Comparison of ENCODE assay signal across 31 cellular contexts in genomic region chr1:47940321-47940720, GRCh38. TPM values are rescaled to one million over a fixed set of nuclear protein-coding genes. Genes with fewer than 3 reads are reported as not detected.
A peak's percentile ranks its signal among the peaks of the same experiment; 100 is the strongest.
DNase-seq lines count a peak whose midpoint lies in the region; FAIRE-seq and TF ChIP-seq lines count a peak whose summit lies in the region.
"Had no signal": no experiment of that assay in that cellular context is flagged by ENCODE, and none has a peak within 500 bp of the region (broad histone marks: within the 10 kb centered on the region; RNA-seq: fewer than 3 reads in every experiment).

No MANE protein-coding gene starts in this region.

- H3K4me3 Mint-ChIP-seq in astrocyte (ENCODE audit: unreplicated experiment) = no peak overlapping the region
- H3K4me3 Mint-ChIP-seq: activated CD4-positive, alpha-beta memory T cell treated with anti-CD3 and anti-CD28 coated beads, Interleukin-2, amount 10 ng/mL, durations not matched to agents 7 days and 5 days; activated naive CD4-positive, alpha-beta T cell treated with anti-CD3 and anti-CD28 coated beads, Interleukin-2, amount 10 ng/mL, durations not matched to agents 7 days and 5 days; activated T-helper 17 cell treated with anti-CD3 and anti-CD28 coated beads, Interleukin-2, amount 50 U/mL, for 72 hours; CD4-positive, CD25-positive, alpha-beta regulatory T cell; mesothelial cell of epicardium; naive thymus-derived CD4-positive, alpha-beta T cell; stimulated activated effector memory CD8-positive, alpha-beta T cell treated with anti-CD3 and anti-CD28 coated beads, Interleukin-12 subunit alpha, Interleukin-12 subunit beta, amount 100 ng/mL, for 72 hours; T-helper 2 cell treated with Interferon-gamma antibody and Interleukin-4, amounts not matched to agents 5 μg/mL and 100 μg/mL, for 36 hours had no signal

- H3K9me3 Mint-ChIP-seq in astrocyte (ENCODE audit: unreplicated experiment) = no peaks in the 10 kb centered on the region
- H3K9me3 Mint-ChIP-seq: activated CD4-positive, alpha-beta memory T cell treated with anti-CD3 and anti-CD28 coated beads, Interleukin-2, amount 10 ng/mL, durations not matched to agents 7 days and 5 days; activated naive CD4-positive, alpha-beta T cell treated with anti-CD3 and anti-CD28 coated beads, Interleukin-2, amount 10 ng/mL, durations not matched to agents 7 days and 5 days; activated T-helper 17 cell treated with anti-CD3 and anti-CD28 coated beads, Interleukin-2, amount 50 U/mL, for 72 hours; mesothelial cell of epicardium; naive thymus-derived CD4-positive, alpha-beta T cell; stimulated activated effector memory CD8-positive, alpha-beta T cell treated with anti-CD3 and anti-CD28 coated beads, Interleukin-12 subunit alpha, Interleukin-12 subunit beta, amount 100 ng/mL, for 72 hours; T-helper 2 cell treated with Interferon-gamma antibody and Interleukin-4, amounts not matched to agents 5 μg/mL and 100 μg/mL, for 36 hours had no signal

- H3K4me1 ChIP-seq in astrocyte (ENCODE audit: insufficient read depth, low read length) (no peaks in the 10 kb centered on the region), tibial artery (peaks cover 6 to 71% (median 46%) of the 10 kb centered on the region in 4 donors)
- H3K4me1 ChIP-seq: adrenal gland, psoas muscle had no signal

- H3K27me3 ChIP-seq in astrocyte (ENCODE audit: insufficient read depth, low read length) = peaks cover 2% of the 10 kb centered on the region
- H3K27me3 ChIP-seq in tibial artery = no peaks in the 10 kb centered on the region
- H3K27me3 ChIP-seq: adrenal gland, colonic mucosa had no signal

- H3K27me3 Mint-ChIP-seq in astrocyte (ENCODE audit: low read depth, unreplicated experiment) = peaks cover 2% of the 10 kb centered on the region
- H3K27me3 Mint-ChIP-seq: CD4-positive, CD25-positive, alpha-beta regulatory T cell had no signal

- no peak overlapping the region for H3K9ac ChIP-seq in astrocyte (ENCODE audit: low read length)

- no peak for TF ChIP-seq CTCF in astrocyte (IDR thresholded peaks at IDR 0.05; ENCODE audit: insufficient read depth, low read depth, low read length)
- no peak for TF ChIP-seq CTCF in tibial artery (IDR thresholded peaks at IDR 0.05)

- H3K4me1 Mint-ChIP-seq in astrocyte (ENCODE audit: low read depth, unreplicated experiment) = peaks cover 41% of the 10 kb centered on the region
- H3K4me1 Mint-ChIP-seq: activated CD4-positive, alpha-beta memory T cell treated with anti-CD3 and anti-CD28 coated beads, Interleukin-2, amount 10 ng/mL, durations not matched to agents 7 days and 5 days; activated naive CD4-positive, alpha-beta T cell treated with anti-CD3 and anti-CD28 coated beads, Interleukin-2, amount 10 ng/mL, durations not matched to agents 7 days and 5 days; activated T-helper 17 cell treated with anti-CD3 and anti-CD28 coated beads, Interleukin-2, amount 50 U/mL, for 72 hours; CD4-positive, CD25-positive, alpha-beta regulatory T cell; naive thymus-derived CD4-positive, alpha-beta T cell; stimulated activated effector memory CD8-positive, alpha-beta T cell treated with anti-CD3 and anti-CD28 coated beads, Interleukin-12 subunit alpha, Interleukin-12 subunit beta, amount 100 ng/mL, for 72 hours had no signal

- no peak overlapping the region for H3K4me2 ChIP-seq in astrocyte (ENCODE audit: low read length)
- H3K4me2 ChIP-seq: PC-9 had no signal

- H3K9me3 ChIP-seq in astrocyte (ENCODE audit: insufficient read depth, low read depth, low read length) (no peaks in the 10 kb centered on the region), tibial artery (no peaks in the 10 kb centered on the region)
- H3K9me3 ChIP-seq: adrenal gland, colonic mucosa, psoas muscle had no signal

- no peaks in the 10 kb centered on the region for H3K79me2 ChIP-seq in astrocyte (ENCODE audit: insufficient read depth, low read length)

- H3K27ac ChIP-seq in astrocyte (ENCODE audit: low read depth, low read length) (no peak overlapping the region), tibial artery (peak overlapping the region; percentile 43 to 54)
- H3K27ac ChIP-seq: colonic mucosa, PC-9, psoas muscle had no signal

- H3K27ac Mint-ChIP-seq in astrocyte (ENCODE audit: unreplicated experiment) = peak overlapping the region; percentile 79
- H3K27ac Mint-ChIP-seq: activated CD4-positive, alpha-beta memory T cell treated with anti-CD3 and anti-CD28 coated beads, Interleukin-2, amount 10 ng/mL, durations not matched to agents 7 days and 5 days; activated naive CD4-positive, alpha-beta T cell treated with anti-CD3 and anti-CD28 coated beads, Interleukin-2, amount 10 ng/mL, durations not matched to agents 7 days and 5 days; activated T-helper 17 cell treated with anti-CD3 and anti-CD28 coated beads, Interleukin-2, amount 50 U/mL, for 72 hours; CD4-positive, CD25-positive, alpha-beta regulatory T cell; mesothelial cell of epicardium; naive thymus-derived CD4-positive, alpha-beta T cell; stimulated activated effector memory CD8-positive, alpha-beta T cell treated with anti-CD3 and anti-CD28 coated beads, Interleukin-12 subunit alpha, Interleukin-12 subunit beta, amount 100 ng/mL, for 72 hours; T-helper 2 cell treated with Interferon-gamma antibody and Interleukin-4, amounts not matched to agents 5 μg/mL and 100 μg/mL, for 36 hours had no signal

- no peak overlapping the region for H3K4me3 ChIP-seq in astrocyte (ENCODE audit: insufficient read depth, low read depth, low read length)
- no peak overlapping the region for H3K4me3 ChIP-seq in tibial artery
- H3K4me3 ChIP-seq: adrenal gland, colonic mucosa, PC-9, psoas muscle had no signal

- H2AFZ ChIP-seq in astrocyte (ENCODE audit: low read depth, low read length) = no peak overlapping the region
- H2AFZ ChIP-seq: PC-9 had no signal

- intact Hi-C loops in tibial artery (cut with DNase I; ENCODE audit: low total_unique reads) = no loop called here

- no peaks in the 10 kb centered on the region for H4K20me1 ChIP-seq in astrocyte (ENCODE audit: insufficient read depth, low read length)

- no peaks in the 10 kb centered on the region for H3K36me3 ChIP-seq in astrocyte (ENCODE audit: insufficient read depth, low read length)
- H3K36me3 ChIP-seq in tibial artery = no peaks in the 10 kb centered on the region
- H3K36me3 ChIP-seq: adrenal gland, colonic mucosa had no signal

- peak; percentile 11 for DNase-seq in EH (ENCODE audit: low read depth)
- DNase-seq in astrocyte (ENCODE audit: low read depth) = no peak
- DNase-seq in kidney tubule cell (ENCODE audit: low spot score) = peak; percentile 65
- DNase-seq in tibial artery = no peak
- no peak for DNase-seq in SKM-1 treated with dmso at 0.1 percent for 144 hours (lab: John Stamatoyannopoulos, UW; ENCODE audit: unreplicated experiment)
- no peak for DNase-seq in NK-92 (lab: John Stamatoyannopoulos, UW; ENCODE audit: unreplicated experiment)
- no peak for DNase-seq in NOMO-1 (lab: John Stamatoyannopoulos, UW; ENCODE audit: unreplicated experiment in 2 of 2)
- DNase-seq: activated CD4-positive, alpha-beta memory T cell treated with anti-CD3 and anti-CD28 coated beads, Interleukin-2, amount 10 ng/mL, durations not matched to agents 7 days and 5 days; activated naive CD4-positive, alpha-beta T cell treated with anti-CD3 and anti-CD28 coated beads, Interleukin-2, amount 10 ng/mL, durations not matched to agents 7 days and 5 days; CD4-positive, CD25-positive, alpha-beta regulatory T cell; colonic mucosa; effector memory CD4-positive, alpha-beta T cell; erythroblast; KBM-7; left ventricle myocardium superior; naive thymus-derived CD4-positive, alpha-beta T cell; NCI-H1930; NCI-H524; PC-9; psoas muscle; SIG-M5; trophoblast cell had no signal

- no peaks in the 10 kb centered on the region for H3K36me3 Mint-ChIP-seq in astrocyte (ENCODE audit: low read depth, unreplicated experiment)
- H3K36me3 Mint-ChIP-seq: activated naive CD4-positive, alpha-beta T cell treated with anti-CD3 and anti-CD28 coated beads, Interleukin-2, amount 10 ng/mL, durations not matched to agents 7 days and 5 days; CD4-positive, CD25-positive, alpha-beta regulatory T cell; mesothelial cell of epicardium; stimulated activated effector memory CD8-positive, alpha-beta T cell treated with anti-CD3 and anti-CD28 coated beads, Interleukin-12 subunit alpha, Interleukin-12 subunit beta, amount 100 ng/mL, for 72 hours had no signal

- no peak for FAIRE-seq in astrocyte (lab: Jason Lieb, UNC)
- FAIRE-seq: D721Med, H1, HTR-8/SVneo had no signal

RNA-seq across cellular contexts. Expression of gene TRABD2B, which starts 56.9 kb away (rescaled TPM):
- total RNA-seq in astrocyte = 0.89 and 1.8 TPM in 2 replicates
- total RNA-seq: activated CD4-positive, alpha-beta memory T cell treated with anti-CD3 and anti-CD28 coated beads, Interleukin-2, amount 10 ng/mL, durations not matched to agents 7 days and 5 days; activated T-helper 17 cell treated with anti-CD3 and anti-CD28 coated beads, Interleukin-2, amount 50 U/mL, for 72 hours; CD4-positive, CD25-positive, alpha-beta regulatory T cell; Daoy; naive thymus-derived CD4-positive, alpha-beta T cell; PC-9 had no signal

Comparison
In these comparisons a context has a peak if more than half of its experiments do, and no peak if none do; other contexts are left out.
1. DNase-seq: peak in EH (single experiment) and kidney tubule cell (single experiment); none in astrocyte (single experiment), tibial artery (0 of 2), SKM-1 treated with dmso at 0.1 percent for 144 hours (single experiment), NK-92 (single experiment) and NOMO-1 (0 of 2).